Comparison of ENCODE assay signal across 1 cellular context in genomic region chr4:138062929-138063328, GRCh38.
TF ChIP-seq lines count a peak whose summit lies in the region.

No MANE protein-coding gene starts in this region.

TF ChIP-seq in GM23338, 12 proteins besides CTCF, POLR2A, EP300 and RAD21 (continued from another document):
- no peak for TF ChIP-seq CREB1 (CRISPR knock-in tag; IDR thresholded peaks at IDR 0.05; ENCODE audit: low read depth)
- no peak for TF ChIP-seq STAT1 (IDR thresholded peaks at IDR 0.05; ENCODE audit: unreplicated experiment)
- no peak for TF ChIP-seq POLR2AphosphoS5 (IDR thresholded peaks at IDR 0.05; ENCODE audit: low read depth)
TF ChIP-seq in GM23338: peak in this region for 0.
